Comparison of ENCODE assay signal across 12 cellular contexts in genomic region chr1:53484705-53485477, GRCh38. TPM values are rescaled to one million over a fixed set of nuclear protein-coding genes. Genes with fewer than 3 reads are reported as not detected.
A peak's percentile ranks its signal among the peaks of the same experiment; 100 is the strongest.
DNase-seq lines count a peak whose midpoint lies in the region; ATAC-seq and TF ChIP-seq lines count a peak whose summit lies in the region.
"Had no signal": no experiment of that assay in that cellular context is flagged by ENCODE, and none has a peak within 500 bp of the region (broad histone marks: within the 10 kb centered on the region; RNA-seq: fewer than 3 reads in every experiment).

No MANE protein-coding gene starts in this region.

- H3K36me3 ChIP-seq in Loucy (ENCODE audit: insufficient read depth, low read length) (no peaks in the 10 kb centered on the region), osteoblast (ENCODE audit: insufficient read depth, low read length) (no peaks in the 10 kb centered on the region), right atrium auricular region (no peaks in the 10 kb centered on the region)
- H3K36me3 ChIP-seq: Peyer's patch, SJSA1 had no signal

- H3K27ac ChIP-seq in osteoblast (ENCODE audit: low read depth, low read length) = no peak overlapping the region
- H3K27ac ChIP-seq in dorsolateral prefrontal cortex = no peak overlapping the region
- no peak overlapping the region for H3K27ac ChIP-seq in right atrium auricular region
- H3K27ac ChIP-seq: C4-2B, Peyer's patch, SJSA1 had no signal

- no peak for TF ChIP-seq CTCF in Loucy (conservative IDR thresholded peaks at IDR 0.05; ENCODE audit: low read length)
- TF ChIP-seq CTCF in brain (conservative IDR thresholded peaks at IDR 0.05) = no peak
- no peak for TF ChIP-seq CTCF in osteoblast (IDR thresholded peaks at IDR 0.05; ENCODE audit: extremely low read depth, low read depth, low read length)
- no peak for TF ChIP-seq CTCF in dorsolateral prefrontal cortex (IDR thresholded peaks at IDR 0.05 in 54 of 56, conservative IDR thresholded peaks at IDR 0.05 in 2 of 56; ENCODE audit: low read depth in 1 of 56, partially characterized antibody in 56 of 56)
- TF ChIP-seq CTCF in right atrium auricular region (IDR thresholded peaks at IDR 0.05) = no peak

- no peaks in the 10 kb centered on the region for H3K79me2 ChIP-seq in Loucy (ENCODE audit: insufficient read depth, low read length)
- H3K79me2 ChIP-seq in osteoblast (ENCODE audit: insufficient read depth, low read length) = no peaks in the 10 kb centered on the region

- H3K4me1 ChIP-seq in Loucy (ENCODE audit: insufficient read depth, low read length, poor library complexity, severe bottlenecking) = peaks cover 23% of the 10 kb centered on the region
- H3K4me1 ChIP-seq in osteoblast (ENCODE audit: insufficient read depth, low read length) = peaks cover 4% of the 10 kb centered on the region
- H3K4me1 ChIP-seq in right atrium auricular region = no peaks in the 10 kb centered on the region
- H3K4me1 ChIP-seq: Peyer's patch had no signal

- H2AFZ ChIP-seq in Loucy (ENCODE audit: low read length) (no peak overlapping the region), osteoblast (ENCODE audit: low read length) (no peak overlapping the region)

- H3K4me2 ChIP-seq in Loucy (ENCODE audit: low read depth, low read length, poor library complexity, severe bottlenecking) (no peak overlapping the region), osteoblast (ENCODE audit: insufficient read depth, low read length) (peak overlapping the region; percentile 73)

- no peaks in the 10 kb centered on the region for H3K9me2 ChIP-seq in Loucy (replicated peaks; ENCODE audit: low read depth, low read length)

- peak overlapping the region; percentile 59 for H3K9ac ChIP-seq in Loucy (ENCODE audit: low read depth, low read length, poor library complexity, severe bottlenecking)

- H3K9me3 Mint-ChIP-seq in brain = peaks cover 3 to 9% (median 6%) of the 10 kb centered on the region in 5 experiments

- ATAC-seq in HG03439 (IDR thresholded peaks at IDR 0.05; ENCODE audit: unreplicated experiment) = no peak

- H3K27me3 Mint-ChIP-seq in brain = peaks cover 23% of the 10 kb centered on the region

- DNase-seq in osteoblast (ENCODE audit: insufficient read length, low spot score, missing footprints) (peak; percentile 72), dorsolateral prefrontal cortex (no peak), right atrium auricular region (ENCODE audit: low spot score) (no peak)
- DNase-seq in stimulated activated naive CD4-positive, alpha-beta T cell (lab: John Stamatoyannopoulos, UW) = no peak

- H3K4me1 Mint-ChIP-seq in brain = peaks cover 25% of the 10 kb centered on the region

- no peaks in the 10 kb centered on the region for H3K27me3 ChIP-seq in Loucy (ENCODE audit: insufficient read depth, low read length, poor library complexity, severe bottlenecking)
- H3K27me3 ChIP-seq in osteoblast (ENCODE audit: insufficient read depth, low read length) = peaks cover 65% of the 10 kb centered on the region
- peaks cover 0 to 16% (median 0%) of the 10 kb centered on the region in 45 donors for H3K27me3 ChIP-seq in dorsolateral prefrontal cortex
- H3K27me3 ChIP-seq in right atrium auricular region = no peaks in the 10 kb centered on the region
- H3K27me3 ChIP-seq: Peyer's patch had no signal

- H3K9me3 ChIP-seq in Loucy (ENCODE audit: insufficient read depth, low read depth, low read length) (no peaks in the 10 kb centered on the region), osteoblast (ENCODE audit: low read depth, low read length) (no peaks in the 10 kb centered on the region), right atrium auricular region (peaks cover 0 to 8% of the 10 kb centered on the region in 2 donors)
- H3K9me3 ChIP-seq: Peyer's patch had no signal

- H3K36me3 Mint-ChIP-seq in brain = no peaks in the 10 kb centered on the region

- peak overlapping the region in 3 of 5 experiments; percentile 15 to 88 (median 48) for H3K27ac Mint-ChIP-seq in brain

- no peak overlapping the region for H3K4me3 Mint-ChIP-seq in brain

- H4K20me1 ChIP-seq in Loucy (ENCODE audit: insufficient read depth, low read length, poor library complexity, severe bottlenecking) = no peaks in the 10 kb centered on the region
- H4K20me1 ChIP-seq in osteoblast (ENCODE audit: insufficient read depth, low read length) = no peaks in the 10 kb centered on the region

- intact Hi-C loops in dorsolateral prefrontal cortex (cut with DNase I) = loop anchor here (1.0 to 2.0 kb wide), 2 partner anchors 269 to 270 kb away; no protein-coding TSS in a partner anchor

- H3K4me3 ChIP-seq in Loucy (ENCODE audit: low read length, poor library complexity, severe bottlenecking) (no peak overlapping the region), osteoblast (ENCODE audit: insufficient read depth, low read length) (no peak overlapping the region), dorsolateral prefrontal cortex (no peak overlapping the region), right atrium auricular region (no peak overlapping the region)
- H3K4me3 ChIP-seq: Peyer's patch, SJSA1 had no signal

- H3F3A ChIP-seq in Loucy (ENCODE audit: low read depth) = no peaks in the 10 kb centered on the region

RNA-seq across cellular contexts. Expression of gene DMRTB1, which starts 25.7 kb away (rescaled TPM):
- not detected for polyA plus RNA-seq in brain (ENCODE audit: insufficient read depth, low read depth, low replicate concordance)
- not detected in 2 replicates for total RNA-seq in osteoblast
- total RNA-seq in dorsolateral prefrontal cortex = under 1 TPM in 1 of 120 experiments, not detected in 119; 0.85 TPM
- not detected for total RNA-seq in right atrium auricular region
- total RNA-seq: G401, M059J, Peyer's patch, SJSA1 had no signal
